In the genomic region with DNA sequence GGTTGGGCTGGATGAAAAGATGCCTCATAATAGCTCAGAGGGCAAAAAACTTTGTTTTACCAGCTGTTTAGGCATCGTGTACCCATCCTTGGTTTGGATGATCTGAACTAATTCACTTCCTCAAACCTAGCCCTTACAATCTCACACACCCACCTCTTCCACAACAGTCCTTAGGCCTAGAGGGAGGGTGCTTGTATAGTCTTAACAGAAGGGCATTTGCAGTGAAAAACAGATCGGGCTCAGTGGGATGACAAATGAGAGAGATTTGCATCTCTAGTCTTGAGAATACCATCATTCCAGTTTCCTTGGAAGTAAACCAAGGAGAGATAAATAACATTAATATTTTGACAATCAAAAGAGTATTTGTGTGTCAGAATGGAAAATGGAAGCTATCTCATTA, we compare ENCODE assay signal across 2 cellular contexts.
TF ChIP-seq lines count a peak whose summit lies in the region.

No MANE protein-coding gene starts in this region.

TF ChIP-seq in GM23338, 12 proteins besides CTCF, POLR2A, EP300 and RAD21 (continued from another document):
- TF ChIP-seq, protein P1, sequence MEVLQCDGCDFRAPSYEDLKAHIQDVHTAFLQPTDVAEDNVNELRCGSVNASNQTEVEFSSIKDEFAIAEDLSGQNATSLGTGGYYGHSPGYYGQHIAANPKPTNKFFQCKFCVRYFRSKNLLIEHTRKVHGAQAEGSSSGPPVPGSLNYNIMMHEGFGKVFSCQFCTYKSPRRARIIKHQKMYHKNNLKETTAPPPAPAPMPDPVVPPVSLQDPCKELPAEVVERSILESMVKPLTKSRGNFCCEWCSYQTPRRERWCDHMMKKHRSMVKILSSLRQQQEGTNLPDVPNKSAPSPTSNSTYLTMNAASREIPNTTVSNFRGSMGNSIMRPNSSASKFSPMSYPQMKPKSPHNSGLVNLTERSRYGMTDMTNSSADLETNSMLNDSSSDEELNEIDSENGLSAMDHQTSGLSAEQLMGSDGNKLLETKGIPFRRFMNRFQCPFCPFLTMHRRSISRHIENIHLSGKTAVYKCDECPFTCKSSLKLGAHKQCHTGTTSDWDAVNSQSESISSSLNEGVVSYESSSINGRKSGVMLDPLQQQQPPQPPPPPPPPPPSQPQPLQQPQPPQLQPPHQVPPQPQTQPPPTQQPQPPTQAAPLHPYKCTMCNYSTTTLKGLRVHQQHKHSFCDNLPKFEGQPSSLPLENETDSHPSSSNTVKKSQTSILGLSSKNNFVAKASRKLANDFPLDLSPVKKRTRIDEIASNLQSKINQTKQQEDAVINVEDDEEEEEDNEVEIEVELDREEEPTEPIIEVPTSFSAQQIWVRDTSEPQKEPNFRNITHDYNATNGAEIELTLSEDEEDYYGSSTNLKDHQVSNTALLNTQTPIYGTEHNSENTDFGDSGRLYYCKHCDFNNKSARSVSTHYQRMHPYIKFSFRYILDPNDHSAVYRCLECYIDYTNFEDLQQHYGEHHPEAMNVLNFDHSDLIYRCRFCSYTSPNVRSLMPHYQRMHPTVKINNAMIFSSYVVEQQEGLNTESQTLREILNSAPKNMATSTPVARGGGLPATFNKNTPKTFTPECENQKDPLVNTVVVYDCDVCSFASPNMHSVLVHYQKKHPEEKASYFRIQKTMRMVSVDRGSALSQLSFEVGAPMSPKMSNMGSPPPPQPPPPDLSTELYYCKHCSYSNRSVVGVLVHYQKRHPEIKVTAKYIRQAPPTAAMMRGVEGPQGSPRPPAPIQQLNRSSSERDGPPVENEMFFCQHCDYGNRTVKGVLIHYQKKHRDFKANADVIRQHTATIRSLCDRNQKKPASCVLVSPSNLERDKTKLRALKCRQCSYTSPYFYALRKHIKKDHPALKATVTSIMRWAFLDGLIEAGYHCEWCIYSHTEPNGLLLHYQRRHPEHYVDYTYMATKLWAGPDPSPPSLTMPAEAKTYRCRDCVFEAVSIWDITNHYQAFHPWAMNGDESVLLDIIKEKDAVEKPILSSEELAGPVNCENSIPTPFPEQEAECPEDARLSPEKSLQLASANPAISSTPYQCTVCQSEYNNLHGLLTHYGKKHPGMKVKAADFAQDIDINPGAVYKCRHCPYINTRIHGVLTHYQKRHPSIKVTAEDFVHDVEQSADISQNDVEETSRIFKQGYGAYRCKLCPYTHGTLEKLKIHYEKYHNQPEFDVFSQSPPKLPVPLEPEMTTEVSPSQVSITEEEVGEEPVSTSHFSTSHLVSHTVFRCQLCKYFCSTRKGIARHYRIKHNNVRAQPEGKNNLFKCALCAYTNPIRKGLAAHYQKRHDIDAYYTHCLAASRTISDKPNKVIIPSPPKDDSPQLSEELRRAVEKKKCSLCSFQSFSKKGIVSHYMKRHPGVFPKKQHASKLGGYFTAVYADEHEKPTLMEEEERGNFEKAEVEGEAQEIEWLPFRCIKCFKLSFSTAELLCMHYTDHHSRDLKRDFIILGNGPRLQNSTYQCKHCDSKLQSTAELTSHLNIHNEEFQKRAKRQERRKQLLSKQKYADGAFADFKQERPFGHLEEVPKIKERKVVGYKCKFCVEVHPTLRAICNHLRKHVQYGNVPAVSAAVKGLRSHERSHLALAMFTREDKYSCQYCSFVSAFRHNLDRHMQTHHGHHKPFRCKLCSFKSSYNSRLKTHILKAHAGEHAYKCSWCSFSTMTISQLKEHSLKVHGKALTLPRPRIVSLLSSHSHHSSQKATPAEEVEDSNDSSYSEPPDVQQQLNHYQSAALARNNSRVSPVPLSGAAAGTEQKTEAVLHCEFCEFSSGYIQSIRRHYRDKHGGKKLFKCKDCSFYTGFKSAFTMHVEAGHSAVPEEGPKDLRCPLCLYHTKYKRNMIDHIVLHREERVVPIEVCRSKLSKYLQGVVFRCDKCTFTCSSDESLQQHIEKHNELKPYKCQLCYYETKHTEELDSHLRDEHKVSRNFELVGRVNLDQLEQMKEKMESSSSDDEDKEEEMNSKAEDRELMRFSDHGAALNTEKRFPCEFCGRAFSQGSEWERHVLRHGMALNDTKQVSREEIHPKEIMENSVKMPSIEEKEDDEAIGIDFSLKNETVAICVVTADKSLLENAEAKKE (CRISPR knock-in tag; IDR thresholded peaks at IDR 0.05), result no peak
- TF ChIP-seq ZNF331 (CRISPR knock-in tag; IDR thresholded peaks at IDR 0.05; ENCODE audit: low read depth), result no peak
- TF ChIP-seq, protein P2, sequence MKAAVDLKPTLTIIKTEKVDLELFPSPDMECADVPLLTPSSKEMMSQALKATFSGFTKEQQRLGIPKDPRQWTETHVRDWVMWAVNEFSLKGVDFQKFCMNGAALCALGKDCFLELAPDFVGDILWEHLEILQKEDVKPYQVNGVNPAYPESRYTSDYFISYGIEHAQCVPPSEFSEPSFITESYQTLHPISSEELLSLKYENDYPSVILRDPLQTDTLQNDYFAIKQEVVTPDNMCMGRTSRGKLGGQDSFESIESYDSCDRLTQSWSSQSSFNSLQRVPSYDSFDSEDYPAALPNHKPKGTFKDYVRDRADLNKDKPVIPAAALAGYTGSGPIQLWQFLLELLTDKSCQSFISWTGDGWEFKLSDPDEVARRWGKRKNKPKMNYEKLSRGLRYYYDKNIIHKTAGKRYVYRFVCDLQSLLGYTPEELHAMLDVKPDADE (IDR thresholded peaks at IDR 0.05), result no peak
- no peak for TF ChIP-seq JUNB (IDR thresholded peaks at IDR 0.05; ENCODE audit: unreplicated experiment)
- no peak for TF ChIP-seq EZH2phosphoT487 (IDR thresholded peaks at IDR 0.05; ENCODE audit: unreplicated experiment)
- TF ChIP-seq, protein P3, sequence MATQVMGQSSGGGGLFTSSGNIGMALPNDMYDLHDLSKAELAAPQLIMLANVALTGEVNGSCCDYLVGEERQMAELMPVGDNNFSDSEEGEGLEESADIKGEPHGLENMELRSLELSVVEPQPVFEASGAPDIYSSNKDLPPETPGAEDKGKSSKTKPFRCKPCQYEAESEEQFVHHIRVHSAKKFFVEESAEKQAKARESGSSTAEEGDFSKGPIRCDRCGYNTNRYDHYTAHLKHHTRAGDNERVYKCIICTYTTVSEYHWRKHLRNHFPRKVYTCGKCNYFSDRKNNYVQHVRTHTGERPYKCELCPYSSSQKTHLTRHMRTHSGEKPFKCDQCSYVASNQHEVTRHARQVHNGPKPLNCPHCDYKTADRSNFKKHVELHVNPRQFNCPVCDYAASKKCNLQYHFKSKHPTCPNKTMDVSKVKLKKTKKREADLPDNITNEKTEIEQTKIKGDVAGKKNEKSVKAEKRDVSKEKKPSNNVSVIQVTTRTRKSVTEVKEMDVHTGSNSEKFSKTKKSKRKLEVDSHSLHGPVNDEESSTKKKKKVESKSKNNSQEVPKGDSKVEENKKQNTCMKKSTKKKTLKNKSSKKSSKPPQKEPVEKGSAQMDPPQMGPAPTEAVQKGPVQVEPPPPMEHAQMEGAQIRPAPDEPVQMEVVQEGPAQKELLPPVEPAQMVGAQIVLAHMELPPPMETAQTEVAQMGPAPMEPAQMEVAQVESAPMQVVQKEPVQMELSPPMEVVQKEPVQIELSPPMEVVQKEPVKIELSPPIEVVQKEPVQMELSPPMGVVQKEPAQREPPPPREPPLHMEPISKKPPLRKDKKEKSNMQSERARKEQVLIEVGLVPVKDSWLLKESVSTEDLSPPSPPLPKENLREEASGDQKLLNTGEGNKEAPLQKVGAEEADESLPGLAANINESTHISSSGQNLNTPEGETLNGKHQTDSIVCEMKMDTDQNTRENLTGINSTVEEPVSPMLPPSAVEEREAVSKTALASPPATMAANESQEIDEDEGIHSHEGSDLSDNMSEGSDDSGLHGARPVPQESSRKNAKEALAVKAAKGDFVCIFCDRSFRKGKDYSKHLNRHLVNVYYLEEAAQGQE (IDR thresholded peaks at IDR 0.05; ENCODE audit: unreplicated experiment), result no peak
- no peak for TF ChIP-seq POLR2AphosphoS5 (IDR thresholded peaks at IDR 0.05; ENCODE audit: low read depth)

TF ChIP-seq in WTC11, 78 proteins besides CTCF, POLR2A, EP300 and RAD21 (continued from another document):
- TF ChIP-seq, protein P4, sequence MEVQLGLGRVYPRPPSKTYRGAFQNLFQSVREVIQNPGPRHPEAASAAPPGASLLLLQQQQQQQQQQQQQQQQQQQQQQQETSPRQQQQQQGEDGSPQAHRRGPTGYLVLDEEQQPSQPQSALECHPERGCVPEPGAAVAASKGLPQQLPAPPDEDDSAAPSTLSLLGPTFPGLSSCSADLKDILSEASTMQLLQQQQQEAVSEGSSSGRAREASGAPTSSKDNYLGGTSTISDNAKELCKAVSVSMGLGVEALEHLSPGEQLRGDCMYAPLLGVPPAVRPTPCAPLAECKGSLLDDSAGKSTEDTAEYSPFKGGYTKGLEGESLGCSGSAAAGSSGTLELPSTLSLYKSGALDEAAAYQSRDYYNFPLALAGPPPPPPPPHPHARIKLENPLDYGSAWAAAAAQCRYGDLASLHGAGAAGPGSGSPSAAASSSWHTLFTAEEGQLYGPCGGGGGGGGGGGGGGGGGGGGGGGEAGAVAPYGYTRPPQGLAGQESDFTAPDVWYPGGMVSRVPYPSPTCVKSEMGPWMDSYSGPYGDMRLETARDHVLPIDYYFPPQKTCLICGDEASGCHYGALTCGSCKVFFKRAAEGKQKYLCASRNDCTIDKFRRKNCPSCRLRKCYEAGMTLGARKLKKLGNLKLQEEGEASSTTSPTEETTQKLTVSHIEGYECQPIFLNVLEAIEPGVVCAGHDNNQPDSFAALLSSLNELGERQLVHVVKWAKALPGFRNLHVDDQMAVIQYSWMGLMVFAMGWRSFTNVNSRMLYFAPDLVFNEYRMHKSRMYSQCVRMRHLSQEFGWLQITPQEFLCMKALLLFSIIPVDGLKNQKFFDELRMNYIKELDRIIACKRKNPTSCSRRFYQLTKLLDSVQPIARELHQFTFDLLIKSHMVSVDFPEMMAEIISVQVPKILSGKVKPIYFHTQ (CRISPR knock-in tag; IDR thresholded peaks at IDR 0.05), result no peak
- no peak for TF ChIP-seq TCF7 (CRISPR knock-in tag; IDR thresholded peaks at IDR 0.05; ENCODE audit: low read depth)
- TF ChIP-seq, protein P5, sequence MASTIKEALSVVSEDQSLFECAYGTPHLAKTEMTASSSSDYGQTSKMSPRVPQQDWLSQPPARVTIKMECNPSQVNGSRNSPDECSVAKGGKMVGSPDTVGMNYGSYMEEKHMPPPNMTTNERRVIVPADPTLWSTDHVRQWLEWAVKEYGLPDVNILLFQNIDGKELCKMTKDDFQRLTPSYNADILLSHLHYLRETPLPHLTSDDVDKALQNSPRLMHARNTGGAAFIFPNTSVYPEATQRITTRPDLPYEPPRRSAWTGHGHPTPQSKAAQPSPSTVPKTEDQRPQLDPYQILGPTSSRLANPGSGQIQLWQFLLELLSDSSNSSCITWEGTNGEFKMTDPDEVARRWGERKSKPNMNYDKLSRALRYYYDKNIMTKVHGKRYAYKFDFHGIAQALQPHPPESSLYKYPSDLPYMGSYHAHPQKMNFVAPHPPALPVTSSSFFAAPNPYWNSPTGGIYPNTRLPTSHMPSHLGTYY (CRISPR knock-in tag; IDR thresholded peaks at IDR 0.05), result no peak
- TF ChIP-seq, protein P6, sequence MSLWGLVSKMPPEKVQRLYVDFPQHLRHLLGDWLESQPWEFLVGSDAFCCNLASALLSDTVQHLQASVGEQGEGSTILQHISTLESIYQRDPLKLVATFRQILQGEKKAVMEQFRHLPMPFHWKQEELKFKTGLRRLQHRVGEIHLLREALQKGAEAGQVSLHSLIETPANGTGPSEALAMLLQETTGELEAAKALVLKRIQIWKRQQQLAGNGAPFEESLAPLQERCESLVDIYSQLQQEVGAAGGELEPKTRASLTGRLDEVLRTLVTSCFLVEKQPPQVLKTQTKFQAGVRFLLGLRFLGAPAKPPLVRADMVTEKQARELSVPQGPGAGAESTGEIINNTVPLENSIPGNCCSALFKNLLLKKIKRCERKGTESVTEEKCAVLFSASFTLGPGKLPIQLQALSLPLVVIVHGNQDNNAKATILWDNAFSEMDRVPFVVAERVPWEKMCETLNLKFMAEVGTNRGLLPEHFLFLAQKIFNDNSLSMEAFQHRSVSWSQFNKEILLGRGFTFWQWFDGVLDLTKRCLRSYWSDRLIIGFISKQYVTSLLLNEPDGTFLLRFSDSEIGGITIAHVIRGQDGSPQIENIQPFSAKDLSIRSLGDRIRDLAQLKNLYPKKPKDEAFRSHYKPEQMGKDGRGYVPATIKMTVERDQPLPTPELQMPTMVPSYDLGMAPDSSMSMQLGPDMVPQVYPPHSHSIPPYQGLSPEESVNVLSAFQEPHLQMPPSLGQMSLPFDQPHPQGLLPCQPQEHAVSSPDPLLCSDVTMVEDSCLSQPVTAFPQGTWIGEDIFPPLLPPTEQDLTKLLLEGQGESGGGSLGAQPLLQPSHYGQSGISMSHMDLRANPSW (CRISPR knock-in tag; conservative IDR thresholded peaks at IDR 0.05; ENCODE audit: low read depth), result no peak
- no peak for TF ChIP-seq KAT7 (CRISPR knock-in tag; IDR thresholded peaks at IDR 0.05; ENCODE audit: borderline replicate concordance)
- no peak for TF ChIP-seq SMAD3 (CRISPR knock-in tag; IDR thresholded peaks at IDR 0.05; ENCODE audit: borderline replicate concordance)
- TF ChIP-seq GABPB1 (CRISPR knock-in tag; IDR thresholded peaks at IDR 0.05), result no peak
- no peak for TF ChIP-seq ZBTB21 (CRISPR knock-in tag; IDR thresholded peaks at IDR 0.05; ENCODE audit: borderline replicate concordance)
- TF ChIP-seq ZNF423 (CRISPR knock-in tag; IDR thresholded peaks at IDR 0.05), result no peak
- TF ChIP-seq, protein P7, sequence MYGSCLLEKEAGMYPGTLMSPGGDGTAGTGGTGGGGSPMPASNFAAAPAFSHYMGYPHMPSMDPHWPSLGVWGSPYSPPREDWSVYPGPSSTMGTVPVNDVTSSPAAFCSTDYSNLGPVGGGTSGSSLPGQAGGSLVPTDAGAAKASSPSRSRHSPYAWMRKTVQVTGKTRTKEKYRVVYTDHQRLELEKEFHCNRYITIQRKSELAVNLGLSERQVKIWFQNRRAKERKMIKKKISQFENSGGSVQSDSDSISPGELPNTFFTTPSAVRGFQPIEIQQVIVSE (CRISPR knock-in tag; IDR thresholded peaks at IDR 0.05; ENCODE audit: borderline replicate concordance), result no peak
- TF ChIP-seq, protein P8, sequence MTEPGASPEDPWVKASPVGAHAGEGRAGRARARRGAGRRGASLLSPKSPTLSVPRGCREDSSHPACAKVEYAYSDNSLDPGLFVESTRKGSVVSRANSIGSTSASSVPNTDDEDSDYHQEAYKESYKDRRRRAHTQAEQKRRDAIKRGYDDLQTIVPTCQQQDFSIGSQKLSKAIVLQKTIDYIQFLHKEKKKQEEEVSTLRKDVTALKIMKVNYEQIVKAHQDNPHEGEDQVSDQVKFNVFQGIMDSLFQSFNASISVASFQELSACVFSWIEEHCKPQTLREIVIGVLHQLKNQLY (CRISPR knock-in tag; IDR thresholded peaks at IDR 0.05), result no peak
